ENCODE assay signal across 1 cellular context in the genomic region with DNA sequence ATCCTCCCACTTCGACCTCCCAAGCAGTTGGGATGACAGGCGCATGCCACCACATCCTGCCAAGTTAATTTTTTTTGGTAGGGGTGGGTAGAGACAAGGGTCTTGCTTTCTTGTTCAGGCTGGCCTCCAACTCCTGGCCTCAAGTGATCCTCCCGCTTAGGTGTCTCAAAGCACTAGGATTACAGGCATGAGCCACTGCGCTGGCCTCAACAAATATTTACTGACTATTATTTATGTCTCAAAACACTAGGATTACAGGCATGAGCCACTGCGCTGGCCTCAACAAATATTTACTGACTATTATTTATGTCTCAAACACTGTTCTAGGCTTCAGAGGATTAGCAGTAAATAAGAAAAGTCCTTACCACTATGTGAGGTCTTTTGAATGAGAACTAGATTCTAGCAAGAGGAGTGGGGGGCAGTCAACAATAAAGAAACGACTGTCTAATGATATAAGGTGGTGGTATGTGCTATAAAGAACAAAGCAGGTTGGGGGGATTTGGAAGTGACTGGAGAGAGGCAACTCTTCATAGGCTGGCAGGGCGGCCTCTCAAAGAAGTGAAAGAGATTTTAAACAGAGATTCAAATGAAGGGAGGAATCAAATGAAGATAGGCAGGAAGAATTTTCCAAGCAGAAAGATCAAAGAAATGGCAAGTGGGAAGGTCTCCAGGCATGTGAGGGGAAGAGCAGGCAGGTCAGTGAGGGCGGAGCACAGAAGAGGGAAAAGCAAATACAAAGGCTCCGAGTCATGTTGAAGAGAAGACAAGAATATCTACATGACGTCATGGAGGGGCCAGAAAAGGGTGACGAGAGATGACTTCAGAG.
TF ChIP-seq lines count a peak whose summit lies in the region.

No MANE protein-coding gene starts in this region.

TF ChIP-seq in GM23338, 12 proteins besides CTCF, POLR2A, EP300 and RAD21 (continued from another document):
- TF ChIP-seq, protein P1, sequence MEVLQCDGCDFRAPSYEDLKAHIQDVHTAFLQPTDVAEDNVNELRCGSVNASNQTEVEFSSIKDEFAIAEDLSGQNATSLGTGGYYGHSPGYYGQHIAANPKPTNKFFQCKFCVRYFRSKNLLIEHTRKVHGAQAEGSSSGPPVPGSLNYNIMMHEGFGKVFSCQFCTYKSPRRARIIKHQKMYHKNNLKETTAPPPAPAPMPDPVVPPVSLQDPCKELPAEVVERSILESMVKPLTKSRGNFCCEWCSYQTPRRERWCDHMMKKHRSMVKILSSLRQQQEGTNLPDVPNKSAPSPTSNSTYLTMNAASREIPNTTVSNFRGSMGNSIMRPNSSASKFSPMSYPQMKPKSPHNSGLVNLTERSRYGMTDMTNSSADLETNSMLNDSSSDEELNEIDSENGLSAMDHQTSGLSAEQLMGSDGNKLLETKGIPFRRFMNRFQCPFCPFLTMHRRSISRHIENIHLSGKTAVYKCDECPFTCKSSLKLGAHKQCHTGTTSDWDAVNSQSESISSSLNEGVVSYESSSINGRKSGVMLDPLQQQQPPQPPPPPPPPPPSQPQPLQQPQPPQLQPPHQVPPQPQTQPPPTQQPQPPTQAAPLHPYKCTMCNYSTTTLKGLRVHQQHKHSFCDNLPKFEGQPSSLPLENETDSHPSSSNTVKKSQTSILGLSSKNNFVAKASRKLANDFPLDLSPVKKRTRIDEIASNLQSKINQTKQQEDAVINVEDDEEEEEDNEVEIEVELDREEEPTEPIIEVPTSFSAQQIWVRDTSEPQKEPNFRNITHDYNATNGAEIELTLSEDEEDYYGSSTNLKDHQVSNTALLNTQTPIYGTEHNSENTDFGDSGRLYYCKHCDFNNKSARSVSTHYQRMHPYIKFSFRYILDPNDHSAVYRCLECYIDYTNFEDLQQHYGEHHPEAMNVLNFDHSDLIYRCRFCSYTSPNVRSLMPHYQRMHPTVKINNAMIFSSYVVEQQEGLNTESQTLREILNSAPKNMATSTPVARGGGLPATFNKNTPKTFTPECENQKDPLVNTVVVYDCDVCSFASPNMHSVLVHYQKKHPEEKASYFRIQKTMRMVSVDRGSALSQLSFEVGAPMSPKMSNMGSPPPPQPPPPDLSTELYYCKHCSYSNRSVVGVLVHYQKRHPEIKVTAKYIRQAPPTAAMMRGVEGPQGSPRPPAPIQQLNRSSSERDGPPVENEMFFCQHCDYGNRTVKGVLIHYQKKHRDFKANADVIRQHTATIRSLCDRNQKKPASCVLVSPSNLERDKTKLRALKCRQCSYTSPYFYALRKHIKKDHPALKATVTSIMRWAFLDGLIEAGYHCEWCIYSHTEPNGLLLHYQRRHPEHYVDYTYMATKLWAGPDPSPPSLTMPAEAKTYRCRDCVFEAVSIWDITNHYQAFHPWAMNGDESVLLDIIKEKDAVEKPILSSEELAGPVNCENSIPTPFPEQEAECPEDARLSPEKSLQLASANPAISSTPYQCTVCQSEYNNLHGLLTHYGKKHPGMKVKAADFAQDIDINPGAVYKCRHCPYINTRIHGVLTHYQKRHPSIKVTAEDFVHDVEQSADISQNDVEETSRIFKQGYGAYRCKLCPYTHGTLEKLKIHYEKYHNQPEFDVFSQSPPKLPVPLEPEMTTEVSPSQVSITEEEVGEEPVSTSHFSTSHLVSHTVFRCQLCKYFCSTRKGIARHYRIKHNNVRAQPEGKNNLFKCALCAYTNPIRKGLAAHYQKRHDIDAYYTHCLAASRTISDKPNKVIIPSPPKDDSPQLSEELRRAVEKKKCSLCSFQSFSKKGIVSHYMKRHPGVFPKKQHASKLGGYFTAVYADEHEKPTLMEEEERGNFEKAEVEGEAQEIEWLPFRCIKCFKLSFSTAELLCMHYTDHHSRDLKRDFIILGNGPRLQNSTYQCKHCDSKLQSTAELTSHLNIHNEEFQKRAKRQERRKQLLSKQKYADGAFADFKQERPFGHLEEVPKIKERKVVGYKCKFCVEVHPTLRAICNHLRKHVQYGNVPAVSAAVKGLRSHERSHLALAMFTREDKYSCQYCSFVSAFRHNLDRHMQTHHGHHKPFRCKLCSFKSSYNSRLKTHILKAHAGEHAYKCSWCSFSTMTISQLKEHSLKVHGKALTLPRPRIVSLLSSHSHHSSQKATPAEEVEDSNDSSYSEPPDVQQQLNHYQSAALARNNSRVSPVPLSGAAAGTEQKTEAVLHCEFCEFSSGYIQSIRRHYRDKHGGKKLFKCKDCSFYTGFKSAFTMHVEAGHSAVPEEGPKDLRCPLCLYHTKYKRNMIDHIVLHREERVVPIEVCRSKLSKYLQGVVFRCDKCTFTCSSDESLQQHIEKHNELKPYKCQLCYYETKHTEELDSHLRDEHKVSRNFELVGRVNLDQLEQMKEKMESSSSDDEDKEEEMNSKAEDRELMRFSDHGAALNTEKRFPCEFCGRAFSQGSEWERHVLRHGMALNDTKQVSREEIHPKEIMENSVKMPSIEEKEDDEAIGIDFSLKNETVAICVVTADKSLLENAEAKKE (CRISPR knock-in tag; IDR thresholded peaks at IDR 0.05): no peak
- no peak for TF ChIP-seq ZNF114 (CRISPR knock-in tag; IDR thresholded peaks at IDR 0.05)
- TF ChIP-seq NANOG (IDR thresholded peaks at IDR 0.05; ENCODE audit: borderline replicate concordance): no peak
- TF ChIP-seq, protein P2, sequence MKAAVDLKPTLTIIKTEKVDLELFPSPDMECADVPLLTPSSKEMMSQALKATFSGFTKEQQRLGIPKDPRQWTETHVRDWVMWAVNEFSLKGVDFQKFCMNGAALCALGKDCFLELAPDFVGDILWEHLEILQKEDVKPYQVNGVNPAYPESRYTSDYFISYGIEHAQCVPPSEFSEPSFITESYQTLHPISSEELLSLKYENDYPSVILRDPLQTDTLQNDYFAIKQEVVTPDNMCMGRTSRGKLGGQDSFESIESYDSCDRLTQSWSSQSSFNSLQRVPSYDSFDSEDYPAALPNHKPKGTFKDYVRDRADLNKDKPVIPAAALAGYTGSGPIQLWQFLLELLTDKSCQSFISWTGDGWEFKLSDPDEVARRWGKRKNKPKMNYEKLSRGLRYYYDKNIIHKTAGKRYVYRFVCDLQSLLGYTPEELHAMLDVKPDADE (IDR thresholded peaks at IDR 0.05): no peak
- no peak for TF ChIP-seq CREB1 (CRISPR knock-in tag; IDR thresholded peaks at IDR 0.05; ENCODE audit: low read depth)
- TF ChIP-seq JUNB (IDR thresholded peaks at IDR 0.05; ENCODE audit: unreplicated experiment): no peak
